ENCODE assay signal across 24 cellular contexts in the genomic region with DNA sequence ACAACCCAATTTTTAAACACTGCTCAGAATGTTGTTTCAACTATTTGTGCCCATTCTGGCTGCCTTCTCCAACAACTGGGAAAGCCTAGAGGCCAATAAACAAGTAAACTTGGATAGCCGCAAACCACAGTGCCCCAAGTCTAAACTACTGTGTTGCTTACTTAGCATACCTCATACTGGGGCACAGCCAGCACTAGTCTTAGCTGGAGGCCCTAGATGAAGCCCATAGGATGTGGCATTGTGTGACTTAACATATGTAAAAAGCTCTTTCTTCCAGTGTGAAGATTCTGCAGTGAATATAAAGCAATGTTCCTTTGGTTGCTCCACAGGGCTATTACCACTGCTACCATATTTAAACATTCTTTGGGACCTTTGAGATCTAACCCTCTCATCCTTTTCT.
"Had no signal": no experiment of that assay in that cellular context is flagged by ENCODE, and none has a peak within 500 bp of the region (broad histone marks: within the 10 kb centered on the region; RNA-seq: fewer than 3 reads in every experiment).

No MANE protein-coding gene starts in this region.

- H3K4me1 ChIP-seq: SJSA1 had no signal

- H3K4me3 Mint-ChIP-seq: IgD-negative memory B cell had no signal

- H3K9ac ChIP-seq: KMS-11 had no signal

- H3K36me3 Mint-ChIP-seq: IgD-negative memory B cell had no signal

- H3K4me3 ChIP-seq: K562, SJSA1, SK-N-MC had no signal

- H3K27ac Mint-ChIP-seq: IgD-negative memory B cell had no signal

- H3K4me1 Mint-ChIP-seq: IgD-negative memory B cell had no signal

- H3K27ac ChIP-seq: KMS-11, SJSA1, SK-N-MC had no signal

- H3K27me3 ChIP-seq: SJSA1 had no signal

- H3K36me3 ChIP-seq: SJSA1 had no signal

- DNase-seq: Kasumi-1; MM.1S; NCI-H1092 treated with DMSO at 0.1 percent for 48 hours; NCI-H1436; NCI-H187; NCI-H2029; NCI-H2081 treated with DMSO at 0.1 percent for 48 hours; NCI-H2171; NCI-H226; NCI-H446; NCI-H510A; NCI-H524 treated with DMSO at 0.1 percent for 48 hours; NCI-H69; NCI-H774; NK-92 treated with Interleukin-12 subunit alpha and Interleukin-12 subunit beta, amount 100 ng/mL, for 24 hours; Right ventricle myocardium superior; RPMI8226; SIG-M5 had no signal

- H3K4me2 ChIP-seq: KMS-11 had no signal

- H3K27me3 Mint-ChIP-seq: IgD-negative memory B cell had no signal

- FAIRE-seq: K562, RCC 7860 had no signal

- ATAC-seq: K562 had no signal
